Comparison of ENCODE assay signal across 12 cellular contexts in the genomic region with DNA sequence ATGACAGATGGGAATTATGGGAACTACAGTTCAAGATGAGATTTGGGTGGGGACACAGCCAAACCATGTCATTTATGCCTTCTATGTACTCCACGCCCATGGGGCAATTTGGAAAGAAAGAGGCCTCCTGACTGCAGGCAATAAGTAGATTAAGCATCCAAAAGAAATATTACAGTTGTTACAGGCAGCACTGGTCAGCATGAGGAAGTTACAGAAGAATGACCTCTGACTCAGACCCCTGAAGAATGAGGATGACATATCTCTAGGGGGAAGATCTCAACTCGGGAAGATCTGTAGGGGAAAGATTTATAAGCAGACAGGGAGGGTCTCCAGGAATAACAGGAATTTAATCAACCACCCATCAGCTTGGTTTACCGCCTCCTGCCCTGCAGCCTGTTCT.
"Had no signal": no experiment of that assay in that cellular context is flagged by ENCODE, and none has a peak within 500 bp of the region (broad histone marks: within the 10 kb centered on the region; RNA-seq: fewer than 3 reads in every experiment).

No MANE protein-coding gene starts in this region.

- H3K9me3 ChIP-seq: psoas muscle, right lobe of liver, stomach, thoracic aorta, upper lobe of right lung had no signal

- H3K27ac ChIP-seq: psoas muscle, right lobe of liver, stomach, thoracic aorta, upper lobe of right lung had no signal

- H3K27me3 ChIP-seq: right lobe of liver, upper lobe of right lung had no signal

- DNase-seq: activated CD4-positive, alpha-beta T cell treated with anti-CD3 and anti-CD28 coated beads, Interleukin-2, amount 50 U/mL, for 48 hours; activated naive CD4-positive, alpha-beta T cell treated with Interleukin-2 at 50 U/mL for 16 hours; aorta; effector memory CD8-positive, alpha-beta T cell; hypothalamus; psoas muscle; right lobe of liver; stimulated activated CD4-positive, alpha-beta T cell treated with anti-CD3 and anti-CD28 coated beads, Interleukin-1b, Interleukin-23, amount 100 ng/mL, for 48 hours; stomach; T-helper 1 cell; upper lobe of right lung had no signal

- H3K36me3 ChIP-seq: right lobe of liver, stomach, thoracic aorta, upper lobe of right lung had no signal

- H3K4me3 ChIP-seq: psoas muscle, right lobe of liver, stomach, thoracic aorta, upper lobe of right lung had no signal

- H3K4me1 ChIP-seq: psoas muscle, right lobe of liver, stomach, upper lobe of right lung had no signal
